In the genomic region with DNA sequence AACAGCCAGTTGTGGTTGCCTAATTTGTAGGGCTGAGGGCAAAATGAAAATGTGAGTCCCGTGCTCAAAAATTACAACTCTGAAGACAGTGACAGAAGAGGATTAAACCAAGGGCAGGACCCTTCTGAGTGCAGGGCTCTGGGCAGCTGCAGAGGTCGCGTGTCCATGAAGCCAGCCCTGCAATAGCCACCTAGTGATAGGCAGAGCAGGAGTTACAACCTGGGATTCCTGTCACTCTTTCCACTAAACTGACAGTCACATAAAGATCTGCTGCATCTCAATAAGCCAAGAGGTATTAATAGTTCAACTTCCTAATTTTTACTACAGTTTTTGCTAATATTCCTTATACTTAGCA, we compare ENCODE assay signal across 8 cellular contexts.
DNase-seq lines count a peak whose midpoint lies in the region; ATAC-seq and TF ChIP-seq lines count a peak whose summit lies in the region.

No MANE protein-coding gene starts in this region.

- no peaks in the 10 kb centered on the region for H3F3A ChIP-seq in DOHH2 (ENCODE audit: control insufficient read depth, insufficient read depth)

- H3K36me3 ChIP-seq in DOHH2 (ENCODE audit: control insufficient read depth, low read length) (no peaks in the 10 kb centered on the region), lower lobe of right lung (no peaks in the 10 kb centered on the region)

- H3K9me3 Mint-ChIP-seq in HFFc6, result no peaks in the 10 kb centered on the region

- no peaks in the 10 kb centered on the region for H3K79me2 ChIP-seq in DOHH2 (ENCODE audit: control insufficient read depth, low read length)

- H3K4me3 Mint-ChIP-seq in HFFc6, result peak overlapping the region; percentile 71

- intact Hi-C loops in lower lobe of right lung (cut with DNase I), result no loop called here

- H3K4me2 ChIP-seq in DOHH2 (ENCODE audit: low read length), result peak overlapping the region; percentile 39

- H3K4me1 Mint-ChIP-seq in HFFc6 (ENCODE audit: low read depth), result 0 out of 2 replicates have a peak, but pooled peaks cover 6% of the 10 kb centered on the region

- H3K27me3 ChIP-seq in DOHH2 (ENCODE audit: control insufficient read depth, low read length) (no peaks in the 10 kb centered on the region), lower lobe of right lung (ENCODE audit: low read depth) (no peaks in the 10 kb centered on the region)

- TF ChIP-seq CTCF in DOHH2 (IDR thresholded peaks at IDR 0.05; ENCODE audit: low read depth, low read length, poor library complexity, severe bottlenecking) (no peak), HFFc6 (IDR thresholded peaks at IDR 0.05) (no peak), lower lobe of right lung (IDR thresholded peaks at IDR 0.05) (no peak)

- DNase-seq in HFFc6, result no peak
- DNase-seq in lower lobe of right lung, result no peak
- no peak for DNase-seq in SHP77 treated with DMSO at 0.1 percent for 48 hours (lab: John Stamatoyannopoulos, UW)
- DNase-seq in DMS114 treated with DMSO at 0.1 percent for 48 hours (lab: John Stamatoyannopoulos, UW; ENCODE audit: unreplicated experiment), result no peak
- no peak for DNase-seq in nucleus accumbens (lab: John Stamatoyannopoulos, UW)

- no peak overlapping the region for H3K27ac Mint-ChIP-seq in HFFc6

- H3K4me1 ChIP-seq in DOHH2 (ENCODE audit: control insufficient read depth, low read length) (peaks cover 5% of the 10 kb centered on the region), lower lobe of right lung (peaks cover 17% of the 10 kb centered on the region)

- no peaks in the 10 kb centered on the region for H3K27me3 Mint-ChIP-seq in HFFc6 (ENCODE audit: insufficient read depth)

- ATAC-seq in SK-N-SH treated with all-trans-retinoic acid at 6 μM for 48 hours, result peak; percentile 40; the same call in 2 of the 3 replicates
- ATAC-seq in lower lobe of right lung, result peak; percentile 45 to 49
- ATAC-seq in HG03025 (IDR thresholded peaks at IDR 0.05; ENCODE audit: low FRiP score, unreplicated experiment), result no peak

- no peaks in the 10 kb centered on the region for H4K20me1 ChIP-seq in DOHH2 (ENCODE audit: control insufficient read depth, insufficient read depth, low read depth, low read length)

- H3K4me3 ChIP-seq in DOHH2 (ENCODE audit: low read length) (peak overlapping the region; percentile 30; the same call in 1 of the 2 replicates), lower lobe of right lung (peak overlapping the region; percentile 35)

- H3K9me3 ChIP-seq in DOHH2 (ENCODE audit: control insufficient read depth, insufficient read depth, low read length), result no peaks in the 10 kb centered on the region
- H3K9me3 ChIP-seq in lower lobe of right lung, result no peaks in the 10 kb centered on the region

- no peak overlapping the region for H3K27ac ChIP-seq in DOHH2 (ENCODE audit: low read depth, low read length)
- H3K27ac ChIP-seq in lower lobe of right lung, result peak overlapping the region; percentile 24

- no peaks in the 10 kb centered on the region for H3K9me2 ChIP-seq in DOHH2 (replicated peaks; ENCODE audit: control insufficient read depth, low read length)

- H3K36me3 Mint-ChIP-seq in HFFc6 (ENCODE audit: low read depth), result no peaks in the 10 kb centered on the region

TF ChIP-seq in SK-N-SH treated with all-trans-retinoic acid at 6 μM for 48 hours, 23 proteins besides CTCF, POLR2A, EP300 and RAD21:
- TF ChIP-seq ISL1 (CRISPR knock-in tag; IDR thresholded peaks at IDR 0.05) (no peak), ARNTL (CRISPR knock-in tag; IDR thresholded peaks at IDR 0.05; ENCODE audit: borderline replicate concordance, low read depth) (no peak), CSDC2 (CRISPR knock-in tag; IDR thresholded peaks at IDR 0.05) (no peak), ZC3H10 (CRISPR knock-in tag; IDR thresholded peaks at IDR 0.05) (no peak)
- TF ChIP-seq, protein P1, sequence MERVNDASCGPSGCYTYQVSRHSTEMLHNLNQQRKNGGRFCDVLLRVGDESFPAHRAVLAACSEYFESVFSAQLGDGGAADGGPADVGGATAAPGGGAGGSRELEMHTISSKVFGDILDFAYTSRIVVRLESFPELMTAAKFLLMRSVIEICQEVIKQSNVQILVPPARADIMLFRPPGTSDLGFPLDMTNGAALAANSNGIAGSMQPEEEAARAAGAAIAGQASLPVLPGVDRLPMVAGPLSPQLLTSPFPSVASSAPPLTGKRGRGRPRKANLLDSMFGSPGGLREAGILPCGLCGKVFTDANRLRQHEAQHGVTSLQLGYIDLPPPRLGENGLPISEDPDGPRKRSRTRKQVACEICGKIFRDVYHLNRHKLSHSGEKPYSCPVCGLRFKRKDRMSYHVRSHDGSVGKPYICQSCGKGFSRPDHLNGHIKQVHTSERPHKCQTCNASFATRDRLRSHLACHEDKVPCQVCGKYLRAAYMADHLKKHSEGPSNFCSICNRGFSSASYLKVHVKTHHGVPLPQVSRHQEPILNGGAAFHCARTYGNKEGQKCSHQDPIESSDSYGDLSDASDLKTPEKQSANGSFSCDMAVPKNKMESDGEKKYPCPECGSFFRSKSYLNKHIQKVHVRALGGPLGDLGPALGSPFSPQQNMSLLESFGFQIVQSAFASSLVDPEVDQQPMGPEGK (CRISPR knock-in tag; IDR thresholded peaks at IDR 0.05; ENCODE audit: borderline replicate concordance), result no peak
- TF ChIP-seq, protein P2, sequence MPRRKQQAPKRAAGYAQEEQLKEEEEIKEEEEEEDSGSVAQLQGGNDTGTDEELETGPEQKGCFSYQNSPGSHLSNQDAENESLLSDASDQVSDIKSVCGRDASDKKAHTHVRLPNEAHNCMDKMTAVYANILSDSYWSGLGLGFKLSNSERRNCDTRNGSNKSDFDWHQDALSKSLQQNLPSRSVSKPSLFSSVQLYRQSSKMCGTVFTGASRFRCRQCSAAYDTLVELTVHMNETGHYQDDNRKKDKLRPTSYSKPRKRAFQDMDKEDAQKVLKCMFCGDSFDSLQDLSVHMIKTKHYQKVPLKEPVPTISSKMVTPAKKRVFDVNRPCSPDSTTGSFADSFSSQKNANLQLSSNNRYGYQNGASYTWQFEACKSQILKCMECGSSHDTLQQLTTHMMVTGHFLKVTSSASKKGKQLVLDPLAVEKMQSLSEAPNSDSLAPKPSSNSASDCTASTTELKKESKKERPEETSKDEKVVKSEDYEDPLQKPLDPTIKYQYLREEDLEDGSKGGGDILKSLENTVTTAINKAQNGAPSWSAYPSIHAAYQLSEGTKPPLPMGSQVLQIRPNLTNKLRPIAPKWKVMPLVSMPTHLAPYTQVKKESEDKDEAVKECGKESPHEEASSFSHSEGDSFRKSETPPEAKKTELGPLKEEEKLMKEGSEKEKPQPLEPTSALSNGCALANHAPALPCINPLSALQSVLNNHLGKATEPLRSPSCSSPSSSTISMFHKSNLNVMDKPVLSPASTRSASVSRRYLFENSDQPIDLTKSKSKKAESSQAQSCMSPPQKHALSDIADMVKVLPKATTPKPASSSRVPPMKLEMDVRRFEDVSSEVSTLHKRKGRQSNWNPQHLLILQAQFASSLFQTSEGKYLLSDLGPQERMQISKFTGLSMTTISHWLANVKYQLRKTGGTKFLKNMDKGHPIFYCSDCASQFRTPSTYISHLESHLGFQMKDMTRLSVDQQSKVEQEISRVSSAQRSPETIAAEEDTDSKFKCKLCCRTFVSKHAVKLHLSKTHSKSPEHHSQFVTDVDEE (CRISPR knock-in tag; IDR thresholded peaks at IDR 0.05), result no peak
